In the genomic region with DNA sequence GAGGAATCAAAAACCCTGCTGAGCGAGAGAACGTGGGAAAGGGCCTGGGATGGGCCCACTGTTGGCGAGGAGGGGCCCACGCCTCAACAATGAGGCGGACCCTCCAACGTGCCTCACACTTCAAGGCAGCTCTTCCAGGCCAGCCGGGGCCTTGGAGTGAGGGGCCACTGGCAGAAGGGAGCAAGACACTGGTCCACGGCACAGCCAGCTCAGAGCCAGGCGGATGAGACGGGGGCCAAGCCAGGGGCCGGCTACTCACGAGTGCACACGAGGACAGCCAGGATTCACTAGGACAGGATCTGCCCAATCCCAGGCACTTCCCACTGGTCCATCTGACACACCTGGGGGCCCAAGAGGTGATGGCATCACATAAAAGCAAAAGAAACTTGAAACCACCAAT, we compare ENCODE assay signal across 3 cellular contexts.
A peak's percentile ranks its signal among the peaks of the same experiment; 100 is the strongest.
TF ChIP-seq lines count a peak whose summit lies in the region.

No MANE protein-coding gene starts in this region.

TF ChIP-seq in HEK293, 187 proteins besides CTCF, POLR2A, EP300 and RAD21:
- TF ChIP-seq HOXA7 (CRISPR knock-in tag; IDR thresholded peaks at IDR 0.05; ENCODE audit: borderline replicate concordance) (no peak), GLIS1 (tag by site-specific recombination; IDR thresholded peaks at IDR 0.05) (0 out of 2 replicates have a peak, but pooled peaks have one; percentile 7)

TF ChIP-seq in H1, 55 proteins besides CTCF, POLR2A, EP300 and RAD21 (continues in another document):
- no peak for TF ChIP-seq JUND (IDR thresholded peaks at IDR 0.05; ENCODE audit: low read length)
- no peak for TF ChIP-seq HDAC2 (IDR thresholded peaks at IDR 0.05; ENCODE audit: borderline replicate concordance in 1 of 2, low read depth in 2 of 2, low read length in 2 of 2)
- TF ChIP-seq PHF8 (conservative IDR thresholded peaks at IDR 0.05; ENCODE audit: low read depth, low read length), result no peak
- no peak for TF ChIP-seq CBX5 (IDR thresholded peaks at IDR 0.05; ENCODE audit: low read depth, low read length)
- no peak for TF ChIP-seq RFX5 (IDR thresholded peaks at IDR 0.05; ENCODE audit: borderline replicate concordance, low read depth, low read length)
- no peak for TF ChIP-seq BCL11A (IDR thresholded peaks at IDR 0.05; ENCODE audit: low read depth in 2 of 2, low read length in 2 of 2)
- no peak for TF ChIP-seq FOSL1 (IDR thresholded peaks at IDR 0.05; ENCODE audit: insufficient read depth, low read depth, low read length)
- no peak for TF ChIP-seq TBP (IDR thresholded peaks at IDR 0.05; ENCODE audit: low read depth, low read length)
- no peak for TF ChIP-seq CHD7 (IDR thresholded peaks at IDR 0.05; ENCODE audit: insufficient replicate concordance, low read length)
- TF ChIP-seq GABPA (IDR thresholded peaks at IDR 0.05; ENCODE audit: borderline replicate concordance, insufficient read depth, low read length), result no peak
- no peak for TF ChIP-seq EGR1 (IDR thresholded peaks at IDR 0.05; ENCODE audit: borderline replicate concordance, low read depth, low read length)
- no peak for TF ChIP-seq MAFK (IDR thresholded peaks at IDR 0.05; ENCODE audit: low read depth, low read length)
- no peak for TF ChIP-seq CHD2 (IDR thresholded peaks at IDR 0.05; ENCODE audit: low read length)
- TF ChIP-seq E2F6 (IDR thresholded peaks at IDR 0.05), result no peak
- TF ChIP-seq CEBPB (IDR thresholded peaks at IDR 0.05; ENCODE audit: low read depth, low read length), result no peak
- TF ChIP-seq, protein P1, sequence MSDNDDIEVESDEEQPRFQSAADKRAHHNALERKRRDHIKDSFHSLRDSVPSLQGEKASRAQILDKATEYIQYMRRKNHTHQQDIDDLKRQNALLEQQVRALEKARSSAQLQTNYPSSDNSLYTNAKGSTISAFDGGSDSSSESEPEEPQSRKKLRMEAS (IDR thresholded peaks at IDR 0.05), result no peak

TF ChIP-seq in GM23338, 12 proteins besides CTCF, POLR2A, EP300 and RAD21:
- TF ChIP-seq NANOG (IDR thresholded peaks at IDR 0.05; ENCODE audit: borderline replicate concordance) (no peak), JUNB (IDR thresholded peaks at IDR 0.05; ENCODE audit: unreplicated experiment) (no peak), EZH2 (IDR thresholded peaks at IDR 0.05; ENCODE audit: low read depth, unreplicated experiment) (no peak), CREB1 (CRISPR knock-in tag; IDR thresholded peaks at IDR 0.05; ENCODE audit: low read depth) (no peak), STAT1 (IDR thresholded peaks at IDR 0.05; ENCODE audit: unreplicated experiment) (no peak), ZNF114 (CRISPR knock-in tag; IDR thresholded peaks at IDR 0.05) (no peak), POLR2AphosphoS5 (IDR thresholded peaks at IDR 0.05; ENCODE audit: low read depth) (no peak), ZNF331 (CRISPR knock-in tag; IDR thresholded peaks at IDR 0.05; ENCODE audit: low read depth) (no peak), EZH2phosphoT487 (IDR thresholded peaks at IDR 0.05; ENCODE audit: unreplicated experiment) (no peak)
- TF ChIP-seq, protein P2, sequence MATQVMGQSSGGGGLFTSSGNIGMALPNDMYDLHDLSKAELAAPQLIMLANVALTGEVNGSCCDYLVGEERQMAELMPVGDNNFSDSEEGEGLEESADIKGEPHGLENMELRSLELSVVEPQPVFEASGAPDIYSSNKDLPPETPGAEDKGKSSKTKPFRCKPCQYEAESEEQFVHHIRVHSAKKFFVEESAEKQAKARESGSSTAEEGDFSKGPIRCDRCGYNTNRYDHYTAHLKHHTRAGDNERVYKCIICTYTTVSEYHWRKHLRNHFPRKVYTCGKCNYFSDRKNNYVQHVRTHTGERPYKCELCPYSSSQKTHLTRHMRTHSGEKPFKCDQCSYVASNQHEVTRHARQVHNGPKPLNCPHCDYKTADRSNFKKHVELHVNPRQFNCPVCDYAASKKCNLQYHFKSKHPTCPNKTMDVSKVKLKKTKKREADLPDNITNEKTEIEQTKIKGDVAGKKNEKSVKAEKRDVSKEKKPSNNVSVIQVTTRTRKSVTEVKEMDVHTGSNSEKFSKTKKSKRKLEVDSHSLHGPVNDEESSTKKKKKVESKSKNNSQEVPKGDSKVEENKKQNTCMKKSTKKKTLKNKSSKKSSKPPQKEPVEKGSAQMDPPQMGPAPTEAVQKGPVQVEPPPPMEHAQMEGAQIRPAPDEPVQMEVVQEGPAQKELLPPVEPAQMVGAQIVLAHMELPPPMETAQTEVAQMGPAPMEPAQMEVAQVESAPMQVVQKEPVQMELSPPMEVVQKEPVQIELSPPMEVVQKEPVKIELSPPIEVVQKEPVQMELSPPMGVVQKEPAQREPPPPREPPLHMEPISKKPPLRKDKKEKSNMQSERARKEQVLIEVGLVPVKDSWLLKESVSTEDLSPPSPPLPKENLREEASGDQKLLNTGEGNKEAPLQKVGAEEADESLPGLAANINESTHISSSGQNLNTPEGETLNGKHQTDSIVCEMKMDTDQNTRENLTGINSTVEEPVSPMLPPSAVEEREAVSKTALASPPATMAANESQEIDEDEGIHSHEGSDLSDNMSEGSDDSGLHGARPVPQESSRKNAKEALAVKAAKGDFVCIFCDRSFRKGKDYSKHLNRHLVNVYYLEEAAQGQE (IDR thresholded peaks at IDR 0.05; ENCODE audit: unreplicated experiment), result no peak
